Comparison of ENCODE assay signal across 1 cellular context in the genomic region with DNA sequence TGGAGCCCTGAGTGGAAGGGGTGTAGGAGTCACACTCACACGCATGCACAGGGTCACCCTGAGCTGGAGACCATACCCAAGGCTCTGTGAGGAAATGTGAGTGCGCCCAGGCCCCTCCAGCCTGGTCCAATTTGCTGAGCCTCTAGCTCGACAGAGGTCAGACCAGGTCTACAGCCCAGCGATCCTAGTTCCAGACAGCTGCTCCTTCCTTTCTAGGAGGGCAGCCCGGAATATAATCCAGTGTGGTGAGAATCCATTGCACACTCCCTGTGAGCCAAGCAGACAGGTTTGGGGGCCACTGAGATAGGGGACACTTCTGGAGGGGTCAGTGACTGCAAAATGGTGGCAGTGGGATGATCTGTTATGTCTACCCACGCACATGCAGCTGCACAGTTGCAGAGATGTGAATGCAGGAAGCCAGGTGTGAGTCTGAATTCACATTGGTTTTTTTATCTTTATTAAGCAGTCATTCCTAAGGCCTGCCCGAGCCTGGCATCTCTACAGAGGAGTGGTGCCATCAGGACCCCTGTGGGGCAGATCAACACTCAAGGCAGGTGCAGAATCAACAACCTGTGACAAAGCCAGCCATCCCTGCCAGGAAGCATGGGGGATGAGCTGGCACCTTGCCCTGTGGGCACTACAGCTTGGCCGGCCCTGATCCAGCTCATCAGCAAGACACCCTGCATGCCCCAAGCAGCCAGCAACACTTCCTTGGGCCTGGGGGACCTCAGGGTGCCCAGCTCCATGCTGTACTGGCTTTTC.
TF ChIP-seq lines count a peak whose summit lies in the region.

A gene with protein sequence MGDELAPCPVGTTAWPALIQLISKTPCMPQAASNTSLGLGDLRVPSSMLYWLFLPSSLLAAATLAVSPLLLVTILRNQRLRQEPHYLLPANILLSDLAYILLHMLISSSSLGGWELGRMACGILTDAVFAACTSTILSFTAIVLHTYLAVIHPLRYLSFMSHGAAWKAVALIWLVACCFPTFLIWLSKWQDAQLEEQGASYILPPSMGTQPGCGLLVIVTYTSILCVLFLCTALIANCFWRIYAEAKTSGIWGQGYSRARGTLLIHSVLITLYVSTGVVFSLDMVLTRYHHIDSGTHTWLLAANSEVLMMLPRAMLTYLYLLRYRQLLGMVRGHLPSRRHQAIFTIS (plus strand): TSS at position 522 of the 762 bp plus-strand sequence. CDS start 82 bp downstream, at position 604.

TF ChIP-seq in K562, 482 proteins besides CTCF, POLR2A, EP300 and RAD21 (continued from another document):
- no peak for TF ChIP-seq FOXK1 (CRISPR knock-in tag; IDR thresholded peaks at IDR 0.05; ENCODE audit: borderline replicate concordance)
- no peak for TF ChIP-seq SMAD2 (IDR thresholded peaks at IDR 0.05; ENCODE audit: low read depth, low read length)
- no peak for TF ChIP-seq POU5F1 (IDR thresholded peaks at IDR 0.05; ENCODE audit: borderline replicate concordance, low read depth, low read length, partially characterized antibody)
- TF ChIP-seq SRSF1 (IDR thresholded peaks at IDR 0.05; ENCODE audit: low read depth, low read length) = no peak
